ENCODE assay signal across 9 cellular contexts in the genomic region with DNA sequence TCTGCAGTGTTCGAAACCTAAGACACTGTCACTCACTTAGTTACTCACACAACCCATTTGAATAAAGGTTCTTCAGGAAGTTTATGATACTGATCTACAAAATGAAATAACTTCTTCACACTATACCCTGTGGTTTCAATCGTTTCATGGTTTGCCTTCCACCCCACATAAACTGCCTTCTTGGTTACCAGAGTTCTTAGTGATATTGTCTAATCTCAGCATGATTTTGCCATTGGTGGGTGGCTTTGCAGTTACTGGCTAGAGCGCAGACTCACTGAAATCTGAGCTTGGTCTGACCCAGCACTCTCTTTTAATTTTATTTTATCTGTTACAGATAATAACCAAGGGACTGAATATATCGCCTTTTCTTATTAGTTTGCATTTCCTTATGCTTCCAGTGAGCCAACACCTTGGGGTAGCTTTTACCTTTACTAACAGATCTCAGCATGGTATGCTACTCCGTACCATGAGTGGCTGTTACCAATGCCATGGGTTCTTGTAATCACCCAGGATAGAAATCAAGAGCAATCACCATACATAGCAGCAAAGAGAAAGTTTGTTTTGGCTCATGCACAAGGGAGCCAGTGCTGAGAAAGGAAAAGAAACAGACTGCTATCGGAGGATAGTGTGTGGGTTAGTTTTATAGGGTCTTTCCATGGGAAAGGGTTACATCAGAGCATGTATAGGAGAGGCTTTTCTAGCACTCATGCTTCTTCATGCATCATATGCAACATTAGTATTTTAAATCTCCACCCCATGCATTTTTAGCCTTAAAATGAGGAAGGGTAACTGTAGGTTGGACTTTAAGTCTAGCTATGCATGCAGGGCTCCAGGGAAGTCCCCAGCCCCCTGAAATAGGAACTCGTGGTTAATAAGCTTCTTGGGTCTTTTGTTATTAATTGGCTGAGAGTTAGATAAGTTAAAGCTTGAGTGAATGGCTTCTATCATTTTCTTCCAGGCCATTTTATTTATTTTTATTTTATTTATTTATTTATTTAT. TPM values are rescaled to one million over a fixed set of nuclear protein-coding genes. Genes with fewer than 3 reads are reported as not detected.
A peak's percentile ranks its signal among the peaks of the same experiment; 100 is the strongest.
DNase-seq lines count a peak whose midpoint lies in the region; ATAC-seq and TF ChIP-seq lines count a peak whose summit lies in the region.
"Had no signal": no experiment of that assay in that cellular context is flagged by ENCODE, and none has a peak within 500 bp of the region (broad histone marks: within the 10 kb centered on the region; RNA-seq: fewer than 3 reads in every experiment).

No MANE protein-coding gene starts in this region.

- intact Hi-C loops in activated T-helper 1 cell treated with anti-CD3 and anti-CD28 coated beads, Interleukin-12 subunit alpha, Interleukin-12 subunit beta, Interleukin-2, Interleukin-4 antibody, amounts not matched to agents 30 ng/mL and 10 ng/mL and 1 ng/mL, durations not matched to agents 14 hours and 24 hours and 36 hours (cut with micrococcal nuclease): loop anchor here (1.0 to 10.0 kb wide), 7 partner anchors 11 to 1030 kb away; a partner anchor contains a TSS
- intact Hi-C loops in CD14-positive monocyte (cut with micrococcal nuclease): loop anchor here in 1 of 2 donors (5.0 kb wide), 1 partner anchor 33 kb away; a partner anchor contains a TSS

- peaks cover 12% of the 10 kb centered on the region for H3K4me1 ChIP-seq in DOHH2 (ENCODE audit: control insufficient read depth, low read length)

- no peaks in the 10 kb centered on the region for H3K9me3 Mint-ChIP-seq in activated T-helper 1 cell treated with anti-CD3 and anti-CD28 coated beads, Interleukin-12 subunit alpha, Interleukin-12 subunit beta, Interleukin-2, Interleukin-4 antibody, amounts not matched to agents 30 ng/mL and 10 ng/mL and 1 ng/mL, durations not matched to agents 14 hours and 24 hours and 36 hours
- H3K9me3 Mint-ChIP-seq in naive B cell (peaks cover 0 to 5% (median 2%) of the 10 kb centered on the region in 7 donors), CD14-positive monocyte (peaks cover 0 to 9% (median 5%) of the 10 kb centered on the region in 7 donors)

- no peak overlapping the region; the same call in 1 of the 2 replicates for H3K27ac ChIP-seq in DOHH2 (ENCODE audit: low read depth, low read length)

- H3K9me3 ChIP-seq in DOHH2 (ENCODE audit: control insufficient read depth, insufficient read depth, low read length): no peaks in the 10 kb centered on the region

- no peaks in the 10 kb centered on the region for H3K9me2 ChIP-seq in DOHH2 (replicated peaks; ENCODE audit: control insufficient read depth, low read length)

- H3K36me3 ChIP-seq in DOHH2 (ENCODE audit: control insufficient read depth, low read length): no peaks in the 10 kb centered on the region

- H3K4me1 Mint-ChIP-seq in activated T-helper 1 cell treated with anti-CD3 and anti-CD28 coated beads, Interleukin-12 subunit alpha, Interleukin-12 subunit beta, Interleukin-2, Interleukin-4 antibody, amounts not matched to agents 30 ng/mL and 10 ng/mL and 1 ng/mL, durations not matched to agents 14 hours and 24 hours and 36 hours (ENCODE audit: low read depth): peaks cover 49% of the 10 kb centered on the region
- H3K4me1 Mint-ChIP-seq in naive B cell: peaks cover 40 to 79% (median 67%) of the 10 kb centered on the region in 3 donors
- H3K4me1 Mint-ChIP-seq in CD14-positive monocyte: peaks cover 36% of the 10 kb centered on the region

- no peaks in the 10 kb centered on the region for H3K27me3 Mint-ChIP-seq in activated T-helper 1 cell treated with anti-CD3 and anti-CD28 coated beads, Interleukin-12 subunit alpha, Interleukin-12 subunit beta, Interleukin-2, Interleukin-4 antibody, amounts not matched to agents 30 ng/mL and 10 ng/mL and 1 ng/mL, durations not matched to agents 14 hours and 24 hours and 36 hours (ENCODE audit: insufficient read depth)
- no peaks in the 10 kb centered on the region for H3K27me3 Mint-ChIP-seq in naive B cell
- H3K27me3 Mint-ChIP-seq in CD14-positive monocyte (ENCODE audit: low read depth in 3 of 3): peaks cover 0 to 2% (median 1%) of the 10 kb centered on the region in 3 donors

- in situ Hi-C loops in KBM-7 (cut with MboI; ENCODE audit: low pct_unique_long_range_greater_than_20kb, low sequenced_read_pairs): no loop called here

- H3K4me3 Mint-ChIP-seq in activated T-helper 1 cell treated with anti-CD3 and anti-CD28 coated beads, Interleukin-12 subunit alpha, Interleukin-12 subunit beta, Interleukin-2, Interleukin-4 antibody, amounts not matched to agents 30 ng/mL and 10 ng/mL and 1 ng/mL, durations not matched to agents 14 hours and 24 hours and 36 hours: no peak overlapping the region
- H3K4me3 Mint-ChIP-seq in naive B cell: peak overlapping the region; percentile 29 to 85 (median 76)
- H3K4me3 Mint-ChIP-seq in CD14-positive monocyte: no peak overlapping the region

- DNase-seq in GM20000 (ENCODE audit: low spot score) (peak; percentile 40), naive B cell (peak; percentile 74), CD14-positive monocyte (ENCODE audit: low spot score) (no peak), ureter (ENCODE audit: low spot score) (no peak), KBM-7 (no peak)
- DNase-seq in activated T-helper 1 cell treated with anti-CD3 and anti-CD28 coated beads, Interleukin-12 subunit alpha, Interleukin-12 subunit beta, Interleukin-2, Interleukin-4 antibody, amounts not matched to agents 30 ng/mL and 10 ng/mL and 1 ng/mL, durations not matched to agents 14 hours and 24 hours and 36 hours (ENCODE audit: low spot score): peak; percentile 31
- DNase-seq: EL had no signal

- TF ChIP-seq CTCF in DOHH2 (IDR thresholded peaks at IDR 0.05; ENCODE audit: low read depth, low read length, poor library complexity, severe bottlenecking) (no peak), GM20000 (IDR thresholded peaks at IDR 0.05; ENCODE audit: extremely low read depth, missing control alignments) (no peak), CD14-positive monocyte (IDR thresholded peaks at IDR 0.05) (no peak)

- H3K27me3 ChIP-seq in DOHH2 (ENCODE audit: control insufficient read depth, low read length): no peaks in the 10 kb centered on the region

- H3K4me2 ChIP-seq in DOHH2 (ENCODE audit: low read length): peak overlapping the region; percentile 31

- peak overlapping the region; percentile 69 for H3K27ac Mint-ChIP-seq in activated T-helper 1 cell treated with anti-CD3 and anti-CD28 coated beads, Interleukin-12 subunit alpha, Interleukin-12 subunit beta, Interleukin-2, Interleukin-4 antibody, amounts not matched to agents 30 ng/mL and 10 ng/mL and 1 ng/mL, durations not matched to agents 14 hours and 24 hours and 36 hours
- H3K27ac Mint-ChIP-seq in naive B cell (peak overlapping the region; percentile 51 to 92 (median 78)), CD14-positive monocyte (peak overlapping the region in 3 of 7 donors; percentile 31 to 66 (median 60))

- peak overlapping the region; percentile 9 for H3K4me3 ChIP-seq in DOHH2 (ENCODE audit: low read length)

- H4K20me1 ChIP-seq in DOHH2 (ENCODE audit: control insufficient read depth, insufficient read depth, low read depth, low read length): no peaks in the 10 kb centered on the region

- H3F3A ChIP-seq in DOHH2 (ENCODE audit: control insufficient read depth, insufficient read depth): no peaks in the 10 kb centered on the region

- peak; percentile 98 for ATAC-seq in naive B cell (ENCODE audit: low read depth in 2 of 2)
- no peak for ATAC-seq in GM18870 (IDR thresholded peaks at IDR 0.05; ENCODE audit: unreplicated experiment)

- peaks cover 15% of the 10 kb centered on the region for H3K36me3 Mint-ChIP-seq in activated T-helper 1 cell treated with anti-CD3 and anti-CD28 coated beads, Interleukin-12 subunit alpha, Interleukin-12 subunit beta, Interleukin-2, Interleukin-4 antibody, amounts not matched to agents 30 ng/mL and 10 ng/mL and 1 ng/mL, durations not matched to agents 14 hours and 24 hours and 36 hours (ENCODE audit: low read depth)
- H3K36me3 Mint-ChIP-seq in naive B cell: no peaks in the 10 kb centered on the region
- H3K36me3 Mint-ChIP-seq in CD14-positive monocyte: peaks cover 6 to 10% of the 10 kb centered on the region in 2 donors

- no peaks in the 10 kb centered on the region for H3K79me2 ChIP-seq in DOHH2 (ENCODE audit: control insufficient read depth, low read length)

RNA-seq across cellular contexts. Expression of a gene that starts 33.3 kb away (rescaled TPM):
- total RNA-seq in activated T-helper 1 cell treated with anti-CD3 and anti-CD28 coated beads, Interleukin-12 subunit alpha, Interleukin-12 subunit beta, Interleukin-2, Interleukin-4 antibody, amounts not matched to agents 30 ng/mL and 10 ng/mL and 1 ng/mL, durations not matched to agents 14 hours and 24 hours and 36 hours: 36.2 and 38.0 TPM in 2 replicates
- polyA plus RNA-seq in naive B cell (ENCODE audit: low read depth in 6 of 6): 100 to 1,000 TPM in 1 of 6 donors, 10 to 100 TPM in 5; 43.4 to 113 (median 82.0) TPM
- polyA plus RNA-seq in CD14-positive monocyte: 10 to 100 TPM; 64.7 to 95.7 TPM
- 169 TPM for total RNA-seq in ureter

RNA-seq across cellular contexts. Expression of a gene that starts 54.2 kb away (rescaled TPM):
- 25.6 and 32.8 TPM in 2 replicates for total RNA-seq in activated T-helper 1 cell treated with anti-CD3 and anti-CD28 coated beads, Interleukin-12 subunit alpha, Interleukin-12 subunit beta, Interleukin-2, Interleukin-4 antibody, amounts not matched to agents 30 ng/mL and 10 ng/mL and 1 ng/mL, durations not matched to agents 14 hours and 24 hours and 36 hours
- polyA plus RNA-seq in naive B cell (ENCODE audit: low read depth in 6 of 6) (10 to 100 TPM; 21.9 to 28.2 (median 25.0) TPM), CD14-positive monocyte (10 to 100 TPM in 1 of 2 donors, 1 to 10 TPM in 1; 9.4 to 15.1 TPM)
- total RNA-seq in ureter: 18.5 TPM

Comparison
In these comparisons a context has a peak if more than half of its experiments do, and no peak if none do; other contexts are left out.
1. DNase-seq: peak in GM20000 (single experiment), activated T-helper 1 cell treated with anti-CD3 and anti-CD28 coated beads, Interleukin-12 subunit alpha, Interleukin-12 subunit beta, Interleukin-2, Interleukin-4 antibody, amounts not matched to agents 30 ng/mL and 10 ng/mL and 1 ng/mL, durations not matched to agents 14 hours and 24 hours and 36 hours (single experiment) and naive B cell (single experiment); none in CD14-positive monocyte (single experiment), ureter (single experiment) and KBM-7 (single experiment).
2. H3K4me3 Mint-ChIP-seq: peak in naive B cell (8 of 8); none in activated T-helper 1 cell treated with anti-CD3 and anti-CD28 coated beads, Interleukin-12 subunit alpha, Interleukin-12 subunit beta, Interleukin-2, Interleukin-4 antibody, amounts not matched to agents 30 ng/mL and 10 ng/mL and 1 ng/mL, durations not matched to agents 14 hours and 24 hours and 36 hours (single experiment) and CD14-positive monocyte (0 of 2).